Comparison of ENCODE assay signal across 34 cellular contexts in the genomic region with DNA sequence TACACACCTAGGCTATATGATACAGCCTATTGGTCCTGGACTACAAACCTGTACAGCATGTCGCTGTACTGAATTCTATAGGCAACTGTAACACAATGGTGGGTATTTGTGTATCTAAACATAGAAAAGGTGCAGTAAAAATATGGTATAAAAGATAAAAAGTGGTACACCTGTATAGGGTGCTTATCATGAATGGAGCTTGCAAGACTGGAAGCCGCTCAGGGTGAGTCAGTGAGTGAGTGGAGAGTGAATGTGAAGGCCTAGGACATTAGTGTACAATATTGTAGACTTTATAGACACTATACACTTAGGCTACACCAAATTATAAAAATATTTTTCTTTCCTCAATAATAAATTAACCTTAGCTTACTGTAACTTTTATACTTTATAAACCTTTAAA.
"Had no signal": no experiment of that assay in that cellular context is flagged by ENCODE, and none has a peak within 500 bp of the region (broad histone marks: within the 10 kb centered on the region; RNA-seq: fewer than 3 reads in every experiment).

No MANE protein-coding gene starts in this region.

- ATAC-seq: activated CD4-positive, alpha-beta T cell treated with anti-CD3 and anti-CD28 coated beads for 36 hours; activated CD8-positive, alpha-beta memory T cell treated with anti-CD3 and anti-CD28 coated beads, Interleukin-2, amount 10 ng/mL, durations not matched to agents 7 days and 5 days; activated CD8-positive, alpha-beta T cell treated with anti-CD3 and anti-CD28 coated beads, Interleukin-2, amount 10 ng/mL, durations not matched to agents 7 days and 5 days; activated naive CD8-positive, alpha-beta T cell treated with anti-CD3 and anti-CD28 coated beads, Interleukin-2, amount 50 U/mL, for 24 hours; body of pancreas; esophagus mucosa; heart left ventricle; T-helper 17 cell had no signal

- DNase-seq: activated CD4-positive, alpha-beta memory T cell treated with anti-CD3 and anti-CD28 coated beads for 36 hours; activated CD4-positive, alpha-beta T cell treated with anti-CD3 and anti-CD28 coated beads for 36 hours; activated CD4-positive, alpha-beta T cell treated with anti-CD3 and anti-CD28 coated beads, Interleukin-2, amount 10 ng/mL, durations not matched to agents 24 days and 14 days; activated CD4-positive, CD25-positive, alpha-beta regulatory T cell; activated CD4-positive, CD25-positive, alpha-beta regulatory T cell treated with anti-CD3 and anti-CD28 coated beads, Interleukin-2, amount 50 U/mL, for 72 hours; activated CD8-positive, alpha-beta memory T cell treated with anti-CD3 and anti-CD28 coated beads, Interleukin-2, amount 10 ng/mL, durations not matched to agents 7 days and 5 days; activated CD8-positive, alpha-beta memory T cell treated with anti-CD3 and anti-CD28 coated beads, Interleukin-2, amount 50 U/mL, for 4 hours; activated CD8-positive, alpha-beta T cell treated with anti-CD3 and anti-CD28 coated beads, Interleukin-2, amount 10 ng/mL, durations not matched to agents 7 days and 5 days; activated effector memory CD4-positive, alpha-beta T cell treated with anti-CD3 and anti-CD28 coated beads, Interleukin-2, amount 50 U/mL, for 16 hours; activated naive CD4-positive, alpha-beta T cell treated with anti-CD3 and anti-CD28 coated beads for 36 hours; activated naive CD8-positive, alpha-beta T cell treated with anti-CD3 and anti-CD28 coated beads for 36 hours; activated naive CD8-positive, alpha-beta T cell treated with anti-CD3 and anti-CD28 coated beads, Interleukin-2, amount 50 U/mL, for 24 hours; activated T-cell treated with anti-CD3 and anti-CD28 coated beads, Interleukin-2, amount 50 U/mL, for 1 hour; activated T-cell treated with anti-CD3 and anti-CD28 coated beads, Interleukin-2, amount 50 U/mL, for 48 hours; adrenal gland; amygdala; aorta; body of pancreas; caudate nucleus; effector CD8-positive, alpha-beta T cell; foreskin melanocyte; glutamatergic neuron; heart left ventricle; T-helper 1 cell; T-helper 17 cell; T1000 had no signal

- H3K9me3 Mint-ChIP-seq: activated CD4-positive, alpha-beta memory T cell treated with anti-CD3 and anti-CD28 coated beads for 36 hours; activated naive CD4-positive, alpha-beta T cell treated with anti-CD3 and anti-CD28 coated beads for 36 hours; activated naive CD4-positive, alpha-beta T cell treated with anti-CD3 and anti-CD28 coated beads, Interleukin-2, amount 50 U/mL, for 24 hours; activated naive CD8-positive, alpha-beta T cell treated with anti-CD3 and anti-CD28 coated beads for 36 hours; activated naive CD8-positive, alpha-beta T cell treated with anti-CD3 and anti-CD28 coated beads, Interleukin-2, amount 50 U/mL, for 24 hours; activated T-helper 1 cell treated with anti-CD3 and anti-CD28 coated beads, Interleukin-12 subunit alpha, Interleukin-12 subunit beta, Interleukin-2, Interleukin-4 antibody, amounts not matched to agents 30 ng/mL and 10 ng/mL and 1 ng/mL, durations not matched to agents 14 hours and 24 hours and 36 hours; activated T-helper 2 cell treated with anti-CD3 and anti-CD28 coated beads, Interferon-gamma antibody, Interleukin-2, Interleukin-4, amounts not matched to agents 10 μg/mL and 5 μg/mL and 100 μg/mL, durations not matched to agents 14 hours and 24 hours and 36 hours; T-helper 2 cell treated with Interferon-gamma antibody and Interleukin-4, amounts not matched to agents 5 μg/mL and 100 μg/mL, for 36 hours had no signal

- H3K36me3 ChIP-seq: adrenal gland had no signal

- H3K27me3 Mint-ChIP-seq: activated CD4-positive, alpha-beta memory T cell treated with anti-CD3 and anti-CD28 coated beads for 36 hours; activated CD4-positive, alpha-beta T cell treated with anti-CD3 and anti-CD28 coated beads for 36 hours; activated CD4-positive, alpha-beta T cell treated with anti-CD3 and anti-CD28 coated beads, Interleukin-2, amount 10 ng/mL, durations not matched to agents 24 days and 14 days; activated CD8-positive, alpha-beta memory T cell treated with anti-CD3 and anti-CD28 coated beads, Interleukin-2, amount 10 ng/mL, durations not matched to agents 7 days and 5 days; activated naive CD4-positive, alpha-beta T cell treated with anti-CD3 and anti-CD28 coated beads, Interleukin-2, amount 50 U/mL, for 24 hours; activated naive CD8-positive, alpha-beta T cell treated with anti-CD3 and anti-CD28 coated beads for 36 hours; activated naive CD8-positive, alpha-beta T cell treated with anti-CD3 and anti-CD28 coated beads, Interleukin-2, amount 50 U/mL, for 24 hours; T-helper 17 cell had no signal

- H3K27ac Mint-ChIP-seq: activated CD4-positive, alpha-beta memory T cell treated with anti-CD3 and anti-CD28 coated beads for 36 hours; activated CD4-positive, alpha-beta T cell treated with anti-CD3 and anti-CD28 coated beads for 36 hours; activated CD4-positive, alpha-beta T cell treated with anti-CD3 and anti-CD28 coated beads, Interleukin-2, amount 10 ng/mL, durations not matched to agents 24 days and 14 days; activated CD8-positive, alpha-beta memory T cell treated with anti-CD3 and anti-CD28 coated beads, Interleukin-2, amount 10 ng/mL, durations not matched to agents 7 days and 5 days; activated CD8-positive, alpha-beta T cell treated with anti-CD3 and anti-CD28 coated beads, Interleukin-2, amount 10 ng/mL, durations not matched to agents 7 days and 5 days; activated naive CD4-positive, alpha-beta T cell treated with anti-CD3 and anti-CD28 coated beads for 36 hours; activated naive CD4-positive, alpha-beta T cell treated with anti-CD3 and anti-CD28 coated beads, Interleukin-2, amount 50 U/mL, for 24 hours; activated naive CD8-positive, alpha-beta T cell treated with anti-CD3 and anti-CD28 coated beads for 36 hours; activated naive CD8-positive, alpha-beta T cell treated with anti-CD3 and anti-CD28 coated beads, Interleukin-2, amount 50 U/mL, for 24 hours; activated T-helper 1 cell treated with anti-CD3 and anti-CD28 coated beads, Interleukin-12 subunit alpha, Interleukin-12 subunit beta, Interleukin-2, Interleukin-4 antibody, amounts not matched to agents 30 ng/mL and 10 ng/mL and 1 ng/mL, durations not matched to agents 14 hours and 24 hours and 36 hours; activated T-helper 2 cell treated with anti-CD3 and anti-CD28 coated beads, Interferon-gamma antibody, Interleukin-2, Interleukin-4, amounts not matched to agents 10 μg/mL and 5 μg/mL and 100 μg/mL, durations not matched to agents 14 hours and 24 hours and 36 hours; T-helper 17 cell; T-helper 2 cell treated with Interferon-gamma antibody and Interleukin-4, amounts not matched to agents 5 μg/mL and 100 μg/mL, for 36 hours had no signal

- H3K4me1 ChIP-seq: adrenal gland, body of pancreas had no signal

- H3K9me3 ChIP-seq: adrenal gland, body of pancreas, heart left ventricle had no signal

- H3K36me3 Mint-ChIP-seq: activated naive CD4-positive, alpha-beta T cell treated with anti-CD3 and anti-CD28 coated beads, Interleukin-2, amount 50 U/mL, for 24 hours had no signal

- FAIRE-seq: colon, endometrium, endothelial cell of umbilical vein had no signal

- H3K4me3 ChIP-seq: adrenal gland, body of pancreas, heart left ventricle had no signal

- H3K27ac ChIP-seq: adrenal gland, body of pancreas, heart left ventricle had no signal

- H3K4me3 Mint-ChIP-seq: activated CD4-positive, alpha-beta memory T cell treated with anti-CD3 and anti-CD28 coated beads for 36 hours; activated CD4-positive, alpha-beta T cell treated with anti-CD3 and anti-CD28 coated beads for 36 hours; activated CD4-positive, alpha-beta T cell treated with anti-CD3 and anti-CD28 coated beads, Interleukin-2, amount 10 ng/mL, durations not matched to agents 24 days and 14 days; activated CD8-positive, alpha-beta memory T cell treated with anti-CD3 and anti-CD28 coated beads, Interleukin-2, amount 10 ng/mL, durations not matched to agents 7 days and 5 days; activated CD8-positive, alpha-beta T cell treated with anti-CD3 and anti-CD28 coated beads, Interleukin-2, amount 10 ng/mL, durations not matched to agents 7 days and 5 days; activated naive CD4-positive, alpha-beta T cell treated with anti-CD3 and anti-CD28 coated beads for 36 hours; activated naive CD4-positive, alpha-beta T cell treated with anti-CD3 and anti-CD28 coated beads, Interleukin-2, amount 50 U/mL, for 24 hours; activated naive CD8-positive, alpha-beta T cell treated with anti-CD3 and anti-CD28 coated beads for 36 hours; activated naive CD8-positive, alpha-beta T cell treated with anti-CD3 and anti-CD28 coated beads, Interleukin-2, amount 50 U/mL, for 24 hours; activated T-helper 1 cell treated with anti-CD3 and anti-CD28 coated beads, Interleukin-12 subunit alpha, Interleukin-12 subunit beta, Interleukin-2, Interleukin-4 antibody, amounts not matched to agents 30 ng/mL and 10 ng/mL and 1 ng/mL, durations not matched to agents 14 hours and 24 hours and 36 hours; T-helper 17 cell; T-helper 2 cell treated with Interferon-gamma antibody and Interleukin-4, amounts not matched to agents 5 μg/mL and 100 μg/mL, for 36 hours had no signal

- H3K4me1 Mint-ChIP-seq: activated CD4-positive, alpha-beta T cell treated with anti-CD3 and anti-CD28 coated beads for 36 hours; activated CD4-positive, alpha-beta T cell treated with anti-CD3 and anti-CD28 coated beads, Interleukin-2, amount 10 ng/mL, durations not matched to agents 24 days and 14 days; activated CD8-positive, alpha-beta memory T cell treated with anti-CD3 and anti-CD28 coated beads, Interleukin-2, amount 10 ng/mL, durations not matched to agents 7 days and 5 days; activated naive CD4-positive, alpha-beta T cell treated with anti-CD3 and anti-CD28 coated beads, Interleukin-2, amount 50 U/mL, for 24 hours; activated naive CD8-positive, alpha-beta T cell treated with anti-CD3 and anti-CD28 coated beads for 36 hours; activated naive CD8-positive, alpha-beta T cell treated with anti-CD3 and anti-CD28 coated beads, Interleukin-2, amount 50 U/mL, for 24 hours; T-helper 17 cell had no signal

- H3K27me3 ChIP-seq: adrenal gland, body of pancreas, heart left ventricle had no signal
